1 cellular context compared by ENCODE assay signal in the genomic region with DNA sequence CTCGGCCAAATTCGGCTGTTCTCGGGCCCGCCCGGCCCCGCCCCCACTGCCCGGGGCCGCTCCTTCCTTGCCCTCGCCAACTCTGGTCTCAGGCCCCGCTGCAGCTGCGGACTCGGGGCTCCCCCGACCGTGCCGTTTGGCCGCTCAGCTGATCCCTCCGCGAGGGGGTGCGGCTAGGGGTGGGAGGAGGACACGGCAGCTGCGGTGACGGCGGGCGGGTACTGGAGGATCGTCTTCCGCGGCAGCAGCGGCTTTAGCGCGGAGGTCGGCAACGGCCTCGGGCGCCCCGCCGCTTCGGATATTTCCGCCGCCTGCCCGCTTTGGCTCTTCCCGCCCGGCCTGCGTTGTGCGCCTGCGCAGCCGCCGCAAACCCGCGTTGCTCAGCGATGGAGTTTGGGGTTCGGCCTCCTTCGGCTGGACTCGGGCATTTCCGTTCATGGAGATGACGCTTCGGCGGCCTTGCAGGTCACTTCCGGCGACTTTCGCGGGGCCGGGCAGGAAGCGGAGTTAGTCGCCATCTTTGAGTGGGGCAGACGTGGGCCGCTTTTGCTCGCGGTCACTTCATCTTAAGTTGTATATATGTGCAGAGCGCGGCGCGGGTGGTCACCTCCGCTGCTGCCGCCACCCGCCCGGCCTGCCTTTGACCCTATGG.
TF ChIP-seq lines count a peak whose summit lies in the region.

No MANE protein-coding gene starts in this region.

TF ChIP-seq in K562, 482 proteins besides CTCF, POLR2A, EP300 and RAD21 (continued from another document and continues in another):
- TF ChIP-seq, protein P1, sequence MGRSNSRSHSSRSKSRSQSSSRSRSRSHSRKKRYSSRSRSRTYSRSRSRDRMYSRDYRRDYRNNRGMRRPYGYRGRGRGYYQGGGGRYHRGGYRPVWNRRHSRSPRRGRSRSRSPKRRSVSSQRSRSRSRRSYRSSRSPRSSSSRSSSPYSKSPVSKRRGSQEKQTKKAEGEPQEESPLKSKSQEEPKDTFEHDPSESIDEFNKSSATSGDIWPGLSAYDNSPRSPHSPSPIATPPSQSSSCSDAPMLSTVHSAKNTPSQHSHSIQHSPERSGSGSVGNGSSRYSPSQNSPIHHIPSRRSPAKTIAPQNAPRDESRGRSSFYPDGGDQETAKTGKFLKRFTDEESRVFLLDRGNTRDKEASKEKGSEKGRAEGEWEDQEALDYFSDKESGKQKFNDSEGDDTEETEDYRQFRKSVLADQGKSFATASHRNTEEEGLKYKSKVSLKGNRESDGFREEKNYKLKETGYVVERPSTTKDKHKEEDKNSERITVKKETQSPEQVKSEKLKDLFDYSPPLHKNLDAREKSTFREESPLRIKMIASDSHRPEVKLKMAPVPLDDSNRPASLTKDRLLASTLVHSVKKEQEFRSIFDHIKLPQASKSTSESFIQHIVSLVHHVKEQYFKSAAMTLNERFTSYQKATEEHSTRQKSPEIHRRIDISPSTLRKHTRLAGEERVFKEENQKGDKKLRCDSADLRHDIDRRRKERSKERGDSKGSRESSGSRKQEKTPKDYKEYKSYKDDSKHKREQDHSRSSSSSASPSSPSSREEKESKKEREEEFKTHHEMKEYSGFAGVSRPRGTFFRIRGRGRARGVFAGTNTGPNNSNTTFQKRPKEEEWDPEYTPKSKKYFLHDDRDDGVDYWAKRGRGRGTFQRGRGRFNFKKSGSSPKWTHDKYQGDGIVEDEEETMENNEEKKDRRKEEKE (IDR thresholded peaks at IDR 0.05; ENCODE audit: borderline replicate concordance in 1 of 2, control insufficient read depth in 1 of 2, low read depth in 2 of 2, low read length in 1 of 2), result no peak
- TF ChIP-seq ZNF324 (CRISPR knock-in tag; IDR thresholded peaks at IDR 0.05) (peak; percentile 72), TRIM28 (IDR thresholded peaks at IDR 0.05) (no peak), HIVEP1 (CRISPR knock-in tag; IDR thresholded peaks at IDR 0.05) (no peak), HDAC1 (IDR thresholded peaks at IDR 0.05) (peak in 1 of 2 experiments; percentile 10; a peak in 2 of 4 replicates), POLR2B (IDR thresholded peaks at IDR 0.05; ENCODE audit: low read depth, partially characterized antibody) (peak; percentile 46), ARID3B (CRISPR knock-in tag; IDR thresholded peaks at IDR 0.05; ENCODE audit: borderline replicate concordance) (no peak), MEIS2 (IDR thresholded peaks at IDR 0.05; ENCODE audit: partially characterized antibody) (peak; percentile 82), MAZ (CRISPR knock-in tag; conservative IDR thresholded peaks at IDR 0.05 in 1 of 2, IDR thresholded peaks at IDR 0.05 in 1 of 2) (peak; percentile 52 to 74; a peak in 3 of 4 replicates), CREM (IDR thresholded peaks at IDR 0.05; ENCODE audit: low read depth) (peak; percentile 94), JUND (IDR thresholded peaks at IDR 0.05; ENCODE audit: borderline replicate concordance, low read depth, low read length) (peak; percentile 41; the same call in 1 of the 2 replicates), JUND (tag; IDR thresholded peaks at IDR 0.05; ENCODE audit: borderline replicate concordance, low read depth, low read length) (peak; percentile 23; the same call in 1 of the 3 replicates), FOXO4 (CRISPR knock-in tag; IDR thresholded peaks at IDR 0.05) (0 out of 2 replicates have a peak, but pooled peaks have one; percentile 45), NFIX (CRISPR knock-in tag; IDR thresholded peaks at IDR 0.05; ENCODE audit: low read depth) (no peak), ZNF133 (CRISPR knock-in tag; IDR thresholded peaks at IDR 0.05) (0 out of 2 replicates have a peak, but pooled peaks have one; percentile 29), GABPB2 (CRISPR knock-in tag; conservative IDR thresholded peaks at IDR 0.05) (no peak), FOXP1 (CRISPR knock-in tag; IDR thresholded peaks at IDR 0.05) (peak; percentile 93; the same call in 1 of the 2 replicates), SUPT5H (IDR thresholded peaks at IDR 0.05) (peak; percentile 56), ZNF347 (CRISPR knock-in tag; IDR thresholded peaks at IDR 0.05; ENCODE audit: low read depth) (no peak), ETV5 (CRISPR knock-in tag; IDR thresholded peaks at IDR 0.05; ENCODE audit: low read depth) (peak; percentile 56; the same call in 1 of the 2 replicates)
- TF ChIP-seq, protein P2, sequence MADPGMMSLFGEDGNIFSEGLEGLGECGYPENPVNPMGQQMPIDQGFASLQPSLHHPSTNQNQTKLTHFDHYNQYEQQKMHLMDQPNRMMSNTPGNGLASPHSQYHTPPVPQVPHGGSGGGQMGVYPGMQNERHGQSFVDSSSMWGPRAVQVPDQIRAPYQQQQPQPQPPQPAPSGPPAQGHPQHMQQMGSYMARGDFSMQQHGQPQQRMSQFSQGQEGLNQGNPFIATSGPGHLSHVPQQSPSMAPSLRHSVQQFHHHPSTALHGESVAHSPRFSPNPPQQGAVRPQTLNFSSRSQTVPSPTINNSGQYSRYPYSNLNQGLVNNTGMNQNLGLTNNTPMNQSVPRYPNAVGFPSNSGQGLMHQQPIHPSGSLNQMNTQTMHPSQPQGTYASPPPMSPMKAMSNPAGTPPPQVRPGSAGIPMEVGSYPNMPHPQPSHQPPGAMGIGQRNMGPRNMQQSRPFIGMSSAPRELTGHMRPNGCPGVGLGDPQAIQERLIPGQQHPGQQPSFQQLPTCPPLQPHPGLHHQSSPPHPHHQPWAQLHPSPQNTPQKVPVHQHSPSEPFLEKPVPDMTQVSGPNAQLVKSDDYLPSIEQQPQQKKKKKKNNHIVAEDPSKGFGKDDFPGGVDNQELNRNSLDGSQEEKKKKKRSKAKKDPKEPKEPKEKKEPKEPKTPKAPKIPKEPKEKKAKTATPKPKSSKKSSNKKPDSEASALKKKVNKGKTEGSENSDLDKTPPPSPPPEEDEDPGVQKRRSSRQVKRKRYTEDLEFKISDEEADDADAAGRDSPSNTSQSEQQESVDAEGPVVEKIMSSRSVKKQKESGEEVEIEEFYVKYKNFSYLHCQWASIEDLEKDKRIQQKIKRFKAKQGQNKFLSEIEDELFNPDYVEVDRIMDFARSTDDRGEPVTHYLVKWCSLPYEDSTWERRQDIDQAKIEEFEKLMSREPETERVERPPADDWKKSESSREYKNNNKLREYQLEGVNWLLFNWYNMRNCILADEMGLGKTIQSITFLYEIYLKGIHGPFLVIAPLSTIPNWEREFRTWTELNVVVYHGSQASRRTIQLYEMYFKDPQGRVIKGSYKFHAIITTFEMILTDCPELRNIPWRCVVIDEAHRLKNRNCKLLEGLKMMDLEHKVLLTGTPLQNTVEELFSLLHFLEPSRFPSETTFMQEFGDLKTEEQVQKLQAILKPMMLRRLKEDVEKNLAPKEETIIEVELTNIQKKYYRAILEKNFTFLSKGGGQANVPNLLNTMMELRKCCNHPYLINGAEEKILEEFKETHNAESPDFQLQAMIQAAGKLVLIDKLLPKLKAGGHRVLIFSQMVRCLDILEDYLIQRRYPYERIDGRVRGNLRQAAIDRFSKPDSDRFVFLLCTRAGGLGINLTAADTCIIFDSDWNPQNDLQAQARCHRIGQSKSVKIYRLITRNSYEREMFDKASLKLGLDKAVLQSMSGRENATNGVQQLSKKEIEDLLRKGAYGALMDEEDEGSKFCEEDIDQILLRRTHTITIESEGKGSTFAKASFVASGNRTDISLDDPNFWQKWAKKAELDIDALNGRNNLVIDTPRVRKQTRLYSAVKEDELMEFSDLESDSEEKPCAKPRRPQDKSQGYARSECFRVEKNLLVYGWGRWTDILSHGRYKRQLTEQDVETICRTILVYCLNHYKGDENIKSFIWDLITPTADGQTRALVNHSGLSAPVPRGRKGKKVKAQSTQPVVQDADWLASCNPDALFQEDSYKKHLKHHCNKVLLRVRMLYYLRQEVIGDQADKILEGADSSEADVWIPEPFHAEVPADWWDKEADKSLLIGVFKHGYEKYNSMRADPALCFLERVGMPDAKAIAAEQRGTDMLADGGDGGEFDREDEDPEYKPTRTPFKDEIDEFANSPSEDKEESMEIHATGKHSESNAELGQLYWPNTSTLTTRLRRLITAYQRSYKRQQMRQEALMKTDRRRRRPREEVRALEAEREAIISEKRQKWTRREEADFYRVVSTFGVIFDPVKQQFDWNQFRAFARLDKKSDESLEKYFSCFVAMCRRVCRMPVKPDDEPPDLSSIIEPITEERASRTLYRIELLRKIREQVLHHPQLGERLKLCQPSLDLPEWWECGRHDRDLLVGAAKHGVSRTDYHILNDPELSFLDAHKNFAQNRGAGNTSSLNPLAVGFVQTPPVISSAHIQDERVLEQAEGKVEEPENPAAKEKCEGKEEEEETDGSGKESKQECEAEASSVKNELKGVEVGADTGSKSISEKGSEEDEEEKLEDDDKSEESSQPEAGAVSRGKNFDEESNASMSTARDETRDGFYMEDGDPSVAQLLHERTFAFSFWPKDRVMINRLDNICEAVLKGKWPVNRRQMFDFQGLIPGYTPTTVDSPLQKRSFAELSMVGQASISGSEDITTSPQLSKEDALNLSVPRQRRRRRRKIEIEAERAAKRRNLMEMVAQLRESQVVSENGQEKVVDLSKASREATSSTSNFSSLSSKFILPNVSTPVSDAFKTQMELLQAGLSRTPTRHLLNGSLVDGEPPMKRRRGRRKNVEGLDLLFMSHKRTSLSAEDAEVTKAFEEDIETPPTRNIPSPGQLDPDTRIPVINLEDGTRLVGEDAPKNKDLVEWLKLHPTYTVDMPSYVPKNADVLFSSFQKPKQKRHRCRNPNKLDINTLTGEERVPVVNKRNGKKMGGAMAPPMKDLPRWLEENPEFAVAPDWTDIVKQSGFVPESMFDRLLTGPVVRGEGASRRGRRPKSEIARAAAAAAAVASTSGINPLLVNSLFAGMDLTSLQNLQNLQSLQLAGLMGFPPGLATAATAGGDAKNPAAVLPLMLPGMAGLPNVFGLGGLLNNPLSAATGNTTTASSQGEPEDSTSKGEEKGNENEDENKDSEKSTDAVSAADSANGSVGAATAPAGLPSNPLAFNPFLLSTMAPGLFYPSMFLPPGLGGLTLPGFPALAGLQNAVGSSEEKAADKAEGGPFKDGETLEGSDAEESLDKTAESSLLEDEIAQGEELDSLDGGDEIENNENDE (IDR thresholded peaks at IDR 0.05; ENCODE audit: low read depth, low read length), result no peak
- TF ChIP-seq, protein P3, sequence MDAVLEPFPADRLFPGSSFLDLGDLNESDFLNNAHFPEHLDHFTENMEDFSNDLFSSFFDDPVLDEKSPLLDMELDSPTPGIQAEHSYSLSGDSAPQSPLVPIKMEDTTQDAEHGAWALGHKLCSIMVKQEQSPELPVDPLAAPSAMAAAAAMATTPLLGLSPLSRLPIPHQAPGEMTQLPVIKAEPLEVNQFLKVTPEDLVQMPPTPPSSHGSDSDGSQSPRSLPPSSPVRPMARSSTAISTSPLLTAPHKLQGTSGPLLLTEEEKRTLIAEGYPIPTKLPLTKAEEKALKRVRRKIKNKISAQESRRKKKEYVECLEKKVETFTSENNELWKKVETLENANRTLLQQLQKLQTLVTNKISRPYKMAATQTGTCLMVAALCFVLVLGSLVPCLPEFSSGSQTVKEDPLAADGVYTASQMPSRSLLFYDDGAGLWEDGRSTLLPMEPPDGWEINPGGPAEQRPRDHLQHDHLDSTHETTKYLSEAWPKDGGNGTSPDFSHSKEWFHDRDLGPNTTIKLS (IDR thresholded peaks at IDR 0.05; ENCODE audit: borderline replicate concordance, low read depth), result no peak
